Comparison of ENCODE assay signal across 17 cellular contexts in genomic region chr7:45240926-45241325, GRCh38.
DNase-seq lines count a peak whose midpoint lies in the region; ATAC-seq and TF ChIP-seq lines count a peak whose summit lies in the region.
"Had no signal": no experiment of that assay in that cellular context is flagged by ENCODE, and none has a peak within 500 bp of the region (broad histone marks: within the 10 kb centered on the region; RNA-seq: fewer than 3 reads in every experiment).

No MANE protein-coding gene starts in this region.

- H4K91ac ChIP-seq in mesenchymal stem cell (ENCODE audit: low read length): peak overlapping the region; percentile 10

- H3K18ac ChIP-seq in mesenchymal stem cell (ENCODE audit: low read depth in 1 of 2, low read length in 2 of 2): no peak overlapping the region

- DNase-seq in mammary epithelial cell (no peak), breast epithelium (ENCODE audit: low spot score in 2 of 2) (no peak), mesenchymal stem cell (no peak), thyroid gland (no peak), WERI-Rb-1 (no peak), uterus (no peak)
- DNase-seq: 8988T, DMS 273 treated with DMSO at 0.1 percent for 48 hours, EL, HFFc6, NCI-H1436 treated with DMSO at 0.1 percent for 48 hours, NCI-H2227 treated with DMSO at 0.1 percent for 48 hours, NCI-H526, RPMI8226 had no signal

- H3K36me3 ChIP-seq in mammary epithelial cell (ENCODE audit: insufficient read depth, low read length): no peaks in the 10 kb centered on the region
- no peaks in the 10 kb centered on the region for H3K36me3 ChIP-seq in breast epithelium
- no peaks in the 10 kb centered on the region for H3K36me3 ChIP-seq in mesenchymal stem cell (ENCODE audit: control insufficient read depth in 1 of 2, insufficient read depth in 2 of 2, low read depth in 1 of 2, low read length in 2 of 2)
- no peaks in the 10 kb centered on the region for H3K36me3 ChIP-seq in thyroid gland
- no peaks in the 10 kb centered on the region for H3K36me3 ChIP-seq in WERI-Rb-1
- no peaks in the 10 kb centered on the region for H3K36me3 ChIP-seq in uterus
- H3K36me3 ChIP-seq: BLaER1 treated with 17β-estradiol and CSF1 and Interleukin-3, amounts not matched to agents 10 nM and 100 nM had no signal

- no peak overlapping the region for H3K4ac ChIP-seq in mesenchymal stem cell (ENCODE audit: low read depth in 1 of 2, low read length in 2 of 2)

- H3K79me2 ChIP-seq in mammary epithelial cell (ENCODE audit: insufficient read depth, low read length): no peaks in the 10 kb centered on the region

- H3K9me3 Mint-ChIP-seq in activated T-helper 17 cell treated with anti-CD3 and anti-CD28 coated beads, Interleukin-2, amount 50 U/mL, for 72 hours: no peaks in the 10 kb centered on the region
- H3K9me3 Mint-ChIP-seq: HFFc6 had no signal

- H3K27me3 Mint-ChIP-seq in activated T-helper 17 cell treated with anti-CD3 and anti-CD28 coated beads, Interleukin-2, amount 50 U/mL, for 72 hours: peaks cover 33% of the 10 kb centered on the region

- no peak overlapping the region for H3K4me3 ChIP-seq in mammary epithelial cell (replicated peaks in 1 of 3; ENCODE audit: insufficient read depth in 1 of 3, low read depth in 2 of 3, low read length in 3 of 3)
- H3K4me3 ChIP-seq in breast epithelium: no peak overlapping the region
- no peak overlapping the region for H3K4me3 ChIP-seq in mesenchymal stem cell (ENCODE audit: insufficient read depth in 1 of 2, low read depth in 1 of 2, low read length in 2 of 2)
- H3K4me3 ChIP-seq in thyroid gland (replicated peaks in 1 of 3): no peak overlapping the region
- no peak overlapping the region for H3K4me3 ChIP-seq in WERI-Rb-1 (ENCODE audit: low read depth, low read length)
- no peak overlapping the region for H3K4me3 ChIP-seq in uterus
- H3K4me3 ChIP-seq: BLaER1 treated with 17β-estradiol and CSF1 and Interleukin-3, amounts not matched to agents 10 nM and 100 nM had no signal

- H2AFZ ChIP-seq in mammary epithelial cell (ENCODE audit: low read depth, low read length) (peak overlapping the region; percentile 4), mesenchymal stem cell (ENCODE audit: low read depth, low read length) (no peak overlapping the region)

- H3K27me3 ChIP-seq in mammary epithelial cell (ENCODE audit: insufficient read depth, low read length) (no peaks in the 10 kb centered on the region), breast epithelium (no peaks in the 10 kb centered on the region), mesenchymal stem cell (ENCODE audit: control insufficient read depth in 1 of 2, insufficient read depth in 1 of 2, low read length in 2 of 2) (peaks cover 14 to 20% of the 10 kb centered on the region in 2 experiments), thyroid gland (no peaks in the 10 kb centered on the region), WERI-Rb-1 (ENCODE audit: insufficient read depth, low read depth, severe bottlenecking) (no peaks in the 10 kb centered on the region), uterus (no peaks in the 10 kb centered on the region)
- H3K27me3 ChIP-seq: BLaER1 treated with 17β-estradiol and CSF1 and Interleukin-3, amounts not matched to agents 10 nM and 100 nM had no signal

- H4K20me1 ChIP-seq in mammary epithelial cell (ENCODE audit: insufficient read depth, low read length): no peaks in the 10 kb centered on the region
- H4K20me1 ChIP-seq: BLaER1 treated with 17β-estradiol and CSF1 and Interleukin-3, amounts not matched to agents 10 nM and 100 nM had no signal

- peak overlapping the region; percentile 28 for H3K27ac Mint-ChIP-seq in activated T-helper 17 cell treated with anti-CD3 and anti-CD28 coated beads, Interleukin-2, amount 50 U/mL, for 72 hours
- H3K27ac Mint-ChIP-seq: HFFc6 had no signal

- no peak overlapping the region for H3K23ac ChIP-seq in mesenchymal stem cell (ENCODE audit: low read length in 2 of 2)

- H2BK12ac ChIP-seq in mesenchymal stem cell (ENCODE audit: low read length in 2 of 2): no peak overlapping the region

- H4K8ac ChIP-seq in mesenchymal stem cell (ENCODE audit: low read length): no peak overlapping the region

- H3K9me3 ChIP-seq in mammary epithelial cell (replicated peaks; ENCODE audit: insufficient read depth, low read length): no peaks in the 10 kb centered on the region
- H3K9me3 ChIP-seq in breast epithelium: no peaks in the 10 kb centered on the region
- H3K9me3 ChIP-seq in mesenchymal stem cell (ENCODE audit: control insufficient read depth, low read length): no peaks in the 10 kb centered on the region
- H3K9me3 ChIP-seq in thyroid gland: no peaks in the 10 kb centered on the region
- H3K9me3 ChIP-seq in WERI-Rb-1 (ENCODE audit: severe bottlenecking): no peaks in the 10 kb centered on the region
- H3K9me3 ChIP-seq in uterus: no peaks in the 10 kb centered on the region
- H3K9me3 ChIP-seq: BLaER1 treated with 17β-estradiol and CSF1 and Interleukin-3, amounts not matched to agents 10 nM and 100 nM had no signal

- in situ Hi-C loops in mammary epithelial cell (cut with MboI; ENCODE audit: low sequenced_read_pairs in 2 of 2): no loop called here

- no peaks in the 10 kb centered on the region for H3K79me1 ChIP-seq in mesenchymal stem cell (replicated peaks; ENCODE audit: low read length, poor library complexity, severe bottlenecking)

- no peak for ATAC-seq in activated T-helper 17 cell treated with anti-CD3 and anti-CD28 coated beads, Interleukin-2, amount 50 U/mL, for 72 hours (replicated peaks)
- no peak for ATAC-seq in GM19324 (IDR thresholded peaks at IDR 0.05; ENCODE audit: low FRiP score, unreplicated experiment)

- no peak overlapping the region for H3K9ac ChIP-seq in mammary epithelial cell (ENCODE audit: insufficient read depth, low read length)
- H3K9ac ChIP-seq in mesenchymal stem cell (ENCODE audit: low read length): no peak overlapping the region
- H3K9ac ChIP-seq: BLaER1 treated with 17β-estradiol and CSF1 and Interleukin-3, amounts not matched to agents 10 nM and 100 nM had no signal

- no peak overlapping the region for H2BK5ac ChIP-seq in mesenchymal stem cell (ENCODE audit: low read depth, low read length, poor library complexity, severe bottlenecking)

- no peak overlapping the region for H3K14ac ChIP-seq in mesenchymal stem cell (ENCODE audit: low read length in 2 of 2)

- H2AK5ac ChIP-seq in mesenchymal stem cell (ENCODE audit: low read length, severe bottlenecking): no peak overlapping the region

- dilution Hi-C loops in mammary epithelial cell (cut with HindIII; ENCODE audit: low sequenced_read_pairs): no loop called here

- TF ChIP-seq POLR2A in breast epithelium (IDR thresholded peaks at IDR 0.05) (no peak), thyroid gland (IDR thresholded peaks at IDR 0.05) (no peak), uterus (IDR thresholded peaks at IDR 0.05) (no peak)

- no peaks in the 10 kb centered on the region for H3K36me3 Mint-ChIP-seq in activated T-helper 17 cell treated with anti-CD3 and anti-CD28 coated beads, Interleukin-2, amount 50 U/mL, for 72 hours (ENCODE audit: low read depth)

- BruUV-seq in mammary epithelial cell (replicated peaks; lab: Mats Ljungman, UMichigan): no TSS peak

- CTCF ChIA-PET in mammary epithelial cell (lab: Charles Lee; ENCODE audit: low non-redundant PET): interaction anchor here (0.6 kb wide), 1 partner anchor 92 kb away, joined by 3 read pairs; no protein-coding TSS in a partner anchor

- H2BK15ac ChIP-seq in mesenchymal stem cell (ENCODE audit: low read depth, poor library complexity, severe bottlenecking): no peak overlapping the region

- H3K4me2 ChIP-seq in mammary epithelial cell (ENCODE audit: insufficient read depth, low read depth, low read length): no peak overlapping the region
- H3K4me2 ChIP-seq in mesenchymal stem cell (ENCODE audit: low read length, poor library complexity, severe bottlenecking): no peak overlapping the region
- H3K4me2 ChIP-seq: BLaER1 treated with 17β-estradiol and CSF1 and Interleukin-3, amounts not matched to agents 10 nM and 100 nM had no signal

- H3K27ac ChIP-seq in mammary epithelial cell (ENCODE audit: insufficient read depth, low read depth, low read length): no peak overlapping the region
- H3K27ac ChIP-seq in breast epithelium: peak overlapping the region in 1 of 2 donors; percentile 52
- no peak overlapping the region for H3K27ac ChIP-seq in mesenchymal stem cell (ENCODE audit: low read length, poor library complexity, severe bottlenecking)
- H3K27ac ChIP-seq in thyroid gland: peak overlapping the region in 2 of 3 donors; percentile 5 to 53
- no peak overlapping the region for H3K27ac ChIP-seq in WERI-Rb-1
- H3K27ac ChIP-seq in uterus: no peak overlapping the region
- H3K27ac ChIP-seq: BLaER1 treated with 17β-estradiol and CSF1 and Interleukin-3, amounts not matched to agents 10 nM and 100 nM had no signal

- intact Hi-C loops in mammary epithelial cell (cut with micrococcal nuclease) (no loop called here), breast epithelium (cut with DNase I; ENCODE audit: low total_unique reads) (loop anchor here (2.0 kb wide), 1 partner anchor 26 kb away; no protein-coding TSS in a partner anchor), thyroid gland (cut with DNase I) (no loop called here), uterus (cut with DNase I; ENCODE audit: low total_unique reads) (no loop called here)

- no peak overlapping the region for H3K4me3 Mint-ChIP-seq in activated T-helper 17 cell treated with anti-CD3 and anti-CD28 coated beads, Interleukin-2, amount 50 U/mL, for 72 hours
- H3K4me3 Mint-ChIP-seq: HFFc6 had no signal

- peaks cover 6% of the 10 kb centered on the region for H3K4me1 Mint-ChIP-seq in activated T-helper 17 cell treated with anti-CD3 and anti-CD28 coated beads, Interleukin-2, amount 50 U/mL, for 72 hours

- WGBS in mammary epithelial cell (ENCODE audit: low coverage, missing lambda C conversion rate): 94% methylated on average over 4 of the region's 4 CpGs
- WGBS in mesenchymal stem cell: 76% methylated on average over 4 of the region's 4 CpGs
- 72 to 82% methylated on average over 4 of the region's 4 CpGs for WGBS in thyroid gland, 2 donors

- H3K4me1 ChIP-seq in mammary epithelial cell (ENCODE audit: insufficient read depth, low read length): peaks cover 39% of the 10 kb centered on the region
- H3K4me1 ChIP-seq in breast epithelium: no peaks in the 10 kb centered on the region
- no peaks in the 10 kb centered on the region for H3K4me1 ChIP-seq in mesenchymal stem cell (ENCODE audit: control insufficient read depth, insufficient read depth, low read depth, low read length)
- H3K4me1 ChIP-seq in thyroid gland: no peaks in the 10 kb centered on the region
- H3K4me1 ChIP-seq in uterus: no peaks in the 10 kb centered on the region
- H3K4me1 ChIP-seq: BLaER1 treated with 17β-estradiol and CSF1 and Interleukin-3, amounts not matched to agents 10 nM and 100 nM had no signal

- no peak for TF ChIP-seq CTCF in mammary epithelial cell (conservative IDR thresholded peaks at IDR 0.05 in 1 of 2, IDR thresholded peaks at IDR 0.05 in 1 of 2; ENCODE audit: extremely low read depth in 1 of 2, insufficient read depth in 1 of 2, low read depth in 1 of 2, low read length in 2 of 2)
- no peak for TF ChIP-seq CTCF in breast epithelium (IDR thresholded peaks at IDR 0.05)
- TF ChIP-seq CTCF in thyroid gland (IDR thresholded peaks at IDR 0.05): no peak
- no peak for TF ChIP-seq CTCF in WERI-Rb-1 (IDR thresholded peaks at IDR 0.05; ENCODE audit: low read depth, low read length)
- no peak for TF ChIP-seq CTCF in uterus (IDR thresholded peaks at IDR 0.05)

- no peak overlapping the region for H2BK120ac ChIP-seq in mesenchymal stem cell (ENCODE audit: low read depth, low read length)

Comparison
In these comparisons a context has a peak if more than half of its experiments do, and no peak if none do; other contexts are left out.
1. H3K27ac ChIP-seq: peak in thyroid gland (2 of 3); none in mammary epithelial cell (single experiment), mesenchymal stem cell (single experiment), WERI-Rb-1 (single experiment) and uterus (0 of 2).